23 cellular contexts compared by ENCODE assay signal in the genomic region with DNA sequence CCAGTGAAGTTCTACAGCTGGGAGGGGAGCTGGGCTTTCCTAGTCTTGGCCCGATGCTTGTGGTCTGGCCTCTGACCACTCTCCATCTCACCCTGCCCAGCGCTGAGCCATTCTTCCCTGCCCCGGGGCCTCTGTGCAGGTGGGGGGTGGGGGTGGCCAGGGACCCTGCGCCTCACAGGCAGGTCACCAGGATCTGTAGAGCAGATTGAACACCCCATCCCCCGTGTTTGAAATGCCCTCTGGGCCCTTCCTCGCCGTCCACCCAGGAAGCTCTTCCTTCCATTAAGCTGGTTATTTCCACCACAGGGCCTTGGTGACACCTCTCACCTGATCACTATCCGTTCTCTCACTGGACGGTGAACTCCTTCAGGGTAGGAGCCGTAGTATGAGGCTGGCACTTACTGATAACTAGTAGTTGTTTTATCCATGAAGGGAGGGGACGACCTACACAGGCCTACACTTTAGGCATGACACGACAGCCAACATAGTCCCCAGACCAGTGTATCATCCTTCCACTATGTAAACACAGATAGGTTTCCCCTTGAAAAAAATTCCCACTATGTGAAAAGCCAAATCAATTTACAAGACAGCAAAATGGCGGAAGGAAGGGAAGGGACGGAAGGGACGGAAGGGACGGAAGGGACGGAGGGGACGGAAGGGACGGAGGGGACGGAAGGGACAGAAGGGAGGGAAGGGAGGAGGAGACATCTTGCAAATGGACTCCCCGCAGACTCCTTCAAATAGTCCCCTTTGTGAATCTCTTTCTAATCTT.
DNase-seq lines count a peak whose midpoint lies in the region; ATAC-seq, FAIRE-seq and TF ChIP-seq lines count a peak whose summit lies in the region.
"Had no signal": no experiment of that assay in that cellular context is flagged by ENCODE, and none has a peak within 500 bp of the region (broad histone marks: within the 10 kb centered on the region; RNA-seq: fewer than 3 reads in every experiment).

No MANE protein-coding gene starts in this region.

- H3K4ac ChIP-seq in H1 (replicated peaks; ENCODE audit: insufficient read length, low read depth, low read length): no peak overlapping the region
- H3K4ac ChIP-seq in neuronal stem cell (ENCODE audit: low read length): no peak overlapping the region

- H3K27ac Mint-ChIP-seq in stimulated activated naive CD8-positive, alpha-beta T cell treated with anti-CD3 and anti-CD28 coated beads, Interleukin-15, Interleukin-2, amounts not matched to agents 100 ng/mL and 50 ng/mL, for 24 hours: peak overlapping the region; percentile 31
- H3K27ac Mint-ChIP-seq in stimulated activated naive CD8-positive, alpha-beta T cell treated with anti-CD3 and anti-CD28 coated beads, Interleukin-15, amount 100 ng/mL, for 72 hours: peak overlapping the region in 1 of 2 donors; percentile 2
- H3K27ac Mint-ChIP-seq: CD8-positive, alpha-beta T cell had no signal

- H2AFZ ChIP-seq in H1 (ENCODE audit: low read length): no peak overlapping the region
- H2AFZ ChIP-seq in neuronal stem cell (ENCODE audit: low read length): peak overlapping the region; percentile 35

- intact Hi-C loops in esophagus muscularis mucosa (cut with DNase I): no loop called here

- no peaks in the 10 kb centered on the region for H4K20me1 ChIP-seq in H1 (replicated peaks in 1 of 2; ENCODE audit: control insufficient read depth in 1 of 2, insufficient read depth in 2 of 2, low read length in 2 of 2)

- no peaks in the 10 kb centered on the region for H3K79me2 ChIP-seq in H1 (ENCODE audit: control insufficient read depth in 1 of 2, insufficient read depth in 2 of 2, low read length in 2 of 2)

- no peak overlapping the region for H3K4me3 Mint-ChIP-seq in stimulated activated naive CD8-positive, alpha-beta T cell treated with anti-CD3 and anti-CD28 coated beads, Interleukin-15, Interleukin-2, amounts not matched to agents 100 ng/mL and 50 ng/mL, for 24 hours
- no peak overlapping the region for H3K4me3 Mint-ChIP-seq in stimulated activated naive CD8-positive, alpha-beta T cell treated with anti-CD3 and anti-CD28 coated beads, Interleukin-15, amount 100 ng/mL, for 72 hours
- H3K4me3 Mint-ChIP-seq: CD8-positive, alpha-beta T cell had no signal

- no peak for TF ChIP-seq RAD21 in H1 (IDR thresholded peaks at IDR 0.05 in 1 of 2, conservative IDR thresholded peaks at IDR 0.05 in 1 of 2; ENCODE audit: low read depth in 2 of 2, low read length in 2 of 2)

- H3K27ac ChIP-seq in H1 (ENCODE audit: low read depth, low read length) (no peak overlapping the region), neuronal stem cell (replicated peaks; ENCODE audit: low read length) (no peak overlapping the region), esophagus muscularis mucosa (replicated peaks in 1 of 4) (no peak overlapping the region)
- H3K27ac ChIP-seq: SK-N-MC had no signal

- no peaks in the 10 kb centered on the region for H3K9me3 Mint-ChIP-seq in stimulated activated naive CD8-positive, alpha-beta T cell treated with anti-CD3 and anti-CD28 coated beads, Interleukin-15, Interleukin-2, amounts not matched to agents 100 ng/mL and 50 ng/mL, for 24 hours
- H3K9me3 Mint-ChIP-seq in stimulated activated naive CD8-positive, alpha-beta T cell treated with anti-CD3 and anti-CD28 coated beads, Interleukin-15, amount 100 ng/mL, for 72 hours: peaks cover 0 to 8% of the 10 kb centered on the region in 2 donors

- H3K79me1 ChIP-seq in H1 (ENCODE audit: low read depth, low read length): no peaks in the 10 kb centered on the region
- no peaks in the 10 kb centered on the region for H3K79me1 ChIP-seq in neuronal stem cell (ENCODE audit: low read depth, low read length)

- H2BK15ac ChIP-seq in H1 (ENCODE audit: low read length) (no peak overlapping the region), neuronal stem cell (ENCODE audit: low read length) (no peak overlapping the region)

- TF ChIP-seq EP300 in H1 (IDR thresholded peaks at IDR 0.05; ENCODE audit: borderline replicate concordance in 1 of 2, low read depth in 2 of 2, low read length in 2 of 2) (no peak), esophagus muscularis mucosa (IDR thresholded peaks at IDR 0.05) (no peak)

- CTCF ChIA-PET in H1 (lab: Charles Lee; ENCODE audit: partially characterized antibody): interaction anchor here (0.6 to 3.1 kb wide), 5 partner anchors 11 to 233 kb away, joined by 3 to 17 read pairs (median 4); no protein-coding TSS in a partner anchor

- no peaks in the 10 kb centered on the region for H3K27me3 ChIP-seq in H1 (replicated peaks in 1 of 4; ENCODE audit: control insufficient read depth in 3 of 4, extremely low read depth in 1 of 4, insufficient read depth in 3 of 4, low read length in 3 of 4)
- H3K27me3 ChIP-seq in neuronal stem cell (ENCODE audit: control insufficient read depth in 3 of 3, insufficient read depth in 3 of 3, low read depth in 1 of 3, low read length in 3 of 3): peaks cover 0 to 18% (median 0%) of the 10 kb centered on the region in 3 experiments
- no peaks in the 10 kb centered on the region for H3K27me3 ChIP-seq in esophagus muscularis mucosa
- H3K27me3 ChIP-seq: MG63 had no signal

- H3K23ac ChIP-seq in H1 (ENCODE audit: insufficient read length) (no peak overlapping the region), neuronal stem cell (ENCODE audit: low read depth, low read length, poor library complexity) (no peak overlapping the region)

- H3K9me3 ChIP-seq in H1 (ENCODE audit: insufficient read depth in 2 of 2, low read depth in 1 of 2, low read length in 1 of 2) (no peaks in the 10 kb centered on the region), neuronal stem cell (replicated peaks in 1 of 2; ENCODE audit: control insufficient read depth in 2 of 2, insufficient read depth in 1 of 2, low read depth in 1 of 2, low read length in 2 of 2) (peaks cover 2 to 3% of the 10 kb centered on the region in 2 donors), esophagus muscularis mucosa (no peaks in the 10 kb centered on the region)

- H3K9ac ChIP-seq in H1 (replicated peaks in 1 of 4; ENCODE audit: extremely low read depth in 1 of 4, low read depth in 3 of 4, low read length in 3 of 4) (no peak overlapping the region), neuronal stem cell (ENCODE audit: low read depth, low read length, poor library complexity) (no peak overlapping the region)

- H2AK5ac ChIP-seq in H1 (ENCODE audit: low read depth, low read length) (no peak overlapping the region), neuronal stem cell (ENCODE audit: low read depth, low read length) (no peak overlapping the region)

- TF ChIP-seq CTCF in H1 (IDR thresholded peaks at IDR 0.05; ENCODE audit: control extremely low read depth in 1 of 3, insufficient read depth in 1 of 3, low read depth in 1 of 3, low read length in 3 of 3) (no peak), esophagus muscularis mucosa (IDR thresholded peaks at IDR 0.05) (no peak)

- DNase-seq in stimulated activated naive CD8-positive, alpha-beta T cell treated with anti-CD3 and anti-CD28 coated beads, Interleukin-15, amount 100 ng/mL, for 72 hours: no peak
- DNase-seq in H1 (ENCODE audit: low read depth in 1 of 2, low spot score in 2 of 2): no peak
- no peak for DNase-seq in neuronal stem cell (ENCODE audit: low spot score)
- DNase-seq in urothelium cell line (ENCODE audit: low spot score): no peak
- DNase-seq in esophagus muscularis mucosa (ENCODE audit: extremely low spot score): no peak
- no peak for DNase-seq in DMS114 treated with DMSO at 0.1 percent for 48 hours (lab: John Stamatoyannopoulos, UW; ENCODE audit: unreplicated experiment)
- DNase-seq in SHP77 treated with DMSO at 0.1 percent for 48 hours (lab: John Stamatoyannopoulos, UW): no peak
- DNase-seq: C1 segment of cervical spinal cord; Calu3; CD8-positive, alpha-beta T cell; DMS153; KG1; MG63; NCI-H2029; NCI-H446 treated with DMSO at 0.1 percent for 48 hours; NCI-H526; NCI-H82; RPMI8226; SIG-M5 had no signal

- H3K36me3 ChIP-seq in H1 (ENCODE audit: control insufficient read depth in 2 of 4, insufficient read depth in 4 of 4, low read length in 3 of 4): no peaks in the 10 kb centered on the region
- no peaks in the 10 kb centered on the region for H3K36me3 ChIP-seq in neuronal stem cell (replicated peaks in 1 of 2; ENCODE audit: control insufficient read depth in 2 of 2, insufficient read depth in 2 of 2, low read length in 2 of 2)
- no peaks in the 10 kb centered on the region for H3K36me3 ChIP-seq in esophagus muscularis mucosa
- H3K36me3 ChIP-seq: MG63 had no signal

- no peaks in the 10 kb centered on the region for H3K4me1 ChIP-seq in H1 (replicated peaks in 1 of 4; ENCODE audit: control insufficient read depth in 3 of 4, insufficient read depth in 4 of 4, low read length in 3 of 4)
- peaks cover 0 to 6% of the 10 kb centered on the region in 2 donors for H3K4me1 ChIP-seq in neuronal stem cell (ENCODE audit: control insufficient read depth in 2 of 2, insufficient read depth in 1 of 2, low read depth in 1 of 2, low read length in 2 of 2)
- peaks cover 0 to 23% (median 0%) of the 10 kb centered on the region in 4 donors for H3K4me1 ChIP-seq in esophagus muscularis mucosa

- H3K4me3 ChIP-seq in H1 (ENCODE audit: extremely low read depth in 1 of 4, insufficient read depth in 2 of 4, low read depth in 3 of 4, low read length in 4 of 4): no peak overlapping the region
- no peak overlapping the region for H3K4me3 ChIP-seq in neuronal stem cell (ENCODE audit: low read length in 2 of 2)
- H3K4me3 ChIP-seq in esophagus muscularis mucosa: no peak overlapping the region
- H3K4me3 ChIP-seq: MG63, SK-N-MC had no signal

- no peaks in the 10 kb centered on the region for H3K23me2 ChIP-seq in H1 (ENCODE audit: low read depth, low read length)

- H4K5ac ChIP-seq in H1 (ENCODE audit: insufficient read length, low read depth, low read length): no peak overlapping the region

- POLR2A ChIA-PET in H1 (lab: Charles Lee; ENCODE audit: partially characterized antibody): interaction anchor here (0.9 kb wide), 1 partner anchor 362 kb away, joined by 3 read pairs; the partner anchor contains the start of gene RAD52

- FAIRE-seq in H1 (lab: Jason Lieb, UNC) (no peak), urothelium cell line (lab: Jason Lieb, UNC) (peak; percentile 69)
- FAIRE-seq: GM19239, H54 had no signal

- WGBS in H1 (ENCODE audit: extremely low coverage in 1 of 2, insufficient coverage in 1 of 2, insufficient read length in 1 of 2, insufficient replicate concordance in 2 of 2, low coverage in 1 of 2, low lambda C conversion rate in 2 of 2, missing lambda C conversion rate in 1 of 2), 2 experiments: 82% methylated on average over 19 of the region's 21 CpGs; no CpG with 5 or more reads in 1 of the 2 experiments
- no CpG with 5 or more reads among the region's 21 CpGs for WGBS in neuronal stem cell (ENCODE audit: extremely low coverage in 2 of 2, insufficient read length in 2 of 2, insufficient replicate concordance in 1 of 2), 2 donors
- 87% methylated on average over 21 of the region's 21 CpGs for WGBS in esophagus muscularis mucosa

- TF ChIP-seq POLR2A in H1 (IDR thresholded peaks at IDR 0.05; ENCODE audit: control extremely low read depth in 1 of 2, low read depth in 2 of 2, low read length in 2 of 2) (no peak), esophagus muscularis mucosa (IDR thresholded peaks at IDR 0.05; ENCODE audit: low read depth) (no peak)

- H2BK20ac ChIP-seq in H1 (ENCODE audit: low read length): no peak overlapping the region

- H4K91ac ChIP-seq in H1 (replicated peaks; ENCODE audit: insufficient read length, low read length): no peak overlapping the region
- H4K91ac ChIP-seq in neuronal stem cell (ENCODE audit: low read depth, low read length, poor library complexity): no peak overlapping the region

- H3K27me3 Mint-ChIP-seq in stimulated activated naive CD8-positive, alpha-beta T cell treated with anti-CD3 and anti-CD28 coated beads, Interleukin-15, Interleukin-2, amounts not matched to agents 100 ng/mL and 50 ng/mL, for 24 hours: no peaks in the 10 kb centered on the region
- H3K27me3 Mint-ChIP-seq in stimulated activated naive CD8-positive, alpha-beta T cell treated with anti-CD3 and anti-CD28 coated beads, Interleukin-15, amount 100 ng/mL, for 72 hours: no peaks in the 10 kb centered on the region

- no peak overlapping the region for H2BK120ac ChIP-seq in H1 (replicated peaks; ENCODE audit: low read depth, low read length)
- no peak overlapping the region for H2BK120ac ChIP-seq in neuronal stem cell (ENCODE audit: low read depth, low read length)

- H3K18ac ChIP-seq in H1 (ENCODE audit: extremely low read depth, low read length): no peak overlapping the region
- H3K18ac ChIP-seq in neuronal stem cell (ENCODE audit: low read length): no peak overlapping the region

- H3K14ac ChIP-seq in H1 (ENCODE audit: insufficient read length) (no peak overlapping the region), neuronal stem cell (ENCODE audit: low read length) (no peak overlapping the region)

- H3K56ac ChIP-seq in H1 (replicated peaks; ENCODE audit: insufficient read length, low read depth, low read length): no peak overlapping the region

- H2BK12ac ChIP-seq in H1 (ENCODE audit: low read depth, low read length): no peak overlapping the region
- H2BK12ac ChIP-seq in neuronal stem cell (ENCODE audit: low read length): no peak overlapping the region

- H2BK5ac ChIP-seq in H1 (ENCODE audit: low read depth, low read length): no peak overlapping the region
- no peak overlapping the region for H2BK5ac ChIP-seq in neuronal stem cell (ENCODE audit: low read length)

- 0 out of 2 replicates have a peak overlapping the region, but pooled peaks have one; percentile 36 for H4K8ac ChIP-seq in H1 (ENCODE audit: extremely low read depth, insufficient read depth, low read length)
- no peak overlapping the region for H4K8ac ChIP-seq in neuronal stem cell (ENCODE audit: low read depth, low read length)

- ATAC-seq in stimulated activated naive CD8-positive, alpha-beta T cell treated with anti-CD3 and anti-CD28 coated beads, Interleukin-15, amount 100 ng/mL, for 72 hours: no peak
- ATAC-seq: CD8-positive, alpha-beta T cell had no signal

- H3K4me1 Mint-ChIP-seq in stimulated activated naive CD8-positive, alpha-beta T cell treated with anti-CD3 and anti-CD28 coated beads, Interleukin-15, Interleukin-2, amounts not matched to agents 100 ng/mL and 50 ng/mL, for 24 hours (ENCODE audit: low read depth): peaks cover 4% of the 10 kb centered on the region
- H3K4me1 Mint-ChIP-seq in stimulated activated naive CD8-positive, alpha-beta T cell treated with anti-CD3 and anti-CD28 coated beads, Interleukin-15, amount 100 ng/mL, for 72 hours: no peaks in the 10 kb centered on the region

- H3K36me3 Mint-ChIP-seq in stimulated activated naive CD8-positive, alpha-beta T cell treated with anti-CD3 and anti-CD28 coated beads, Interleukin-15, Interleukin-2, amounts not matched to agents 100 ng/mL and 50 ng/mL, for 24 hours (ENCODE audit: low read depth): no peaks in the 10 kb centered on the region
- H3K36me3 Mint-ChIP-seq: CD8-positive, alpha-beta T cell had no signal

- H3K4me2 ChIP-seq in H1 (ENCODE audit: insufficient read depth in 1 of 2, low read depth in 2 of 2, low read length in 2 of 2) (no peak overlapping the region), neuronal stem cell (ENCODE audit: insufficient read depth, low read length, poor library complexity, severe bottlenecking) (no peak overlapping the region)
